20 cellular contexts compared by ENCODE assay signal in genomic region chr17:72724375-72724774, GRCh38.
DNase-seq lines count a peak whose midpoint lies in the region; ATAC-seq and TF ChIP-seq lines count a peak whose summit lies in the region.
"Had no signal": no experiment of that assay in that cellular context is flagged by ENCODE, and none has a peak within 500 bp of the region (broad histone marks: within the 10 kb centered on the region; RNA-seq: fewer than 3 reads in every experiment).

No MANE protein-coding gene starts in this region.

- no peak for ATAC-seq in GM21619 (IDR thresholded peaks at IDR 0.05; ENCODE audit: unreplicated experiment)

- H3K4me1 Mint-ChIP-seq in MCF 10A (ENCODE audit: insufficient read depth, unreplicated experiment), result peaks cover 19% of the 10 kb centered on the region

- TF ChIP-seq POLR2A in breast epithelium (IDR thresholded peaks at IDR 0.05), result no peak

- POLR2A ChIA-PET in MCF 10A (lab: Yijun Ruan, JAX), result interaction anchor here (1.4 to 4.7 kb wide), 3 partner anchors 8 to 584 kb away, joined by 4 to 15 read pairs (median 7); no protein-coding TSS in a partner anchor

- no TSS peak for BruUV-seq in MCF 10A (replicated peaks; lab: Mats Ljungman, UMichigan)

- no peak overlapping the region for H3K27ac ChIP-seq in breast epithelium
- no peak overlapping the region for H3K27ac ChIP-seq in effector memory CD4-positive, alpha-beta T cell (ENCODE audit: insufficient read depth, low read length, poor library complexity, severe bottlenecking)
- H3K27ac ChIP-seq: esophagus squamous epithelium, heart left ventricle, KMS-11, uterus had no signal

- no peaks in the 10 kb centered on the region for H3K36me3 Mint-ChIP-seq in MCF 10A (ENCODE audit: insufficient read depth, unreplicated experiment)

- intact Hi-C loops in MCF 10A (cut with micrococcal nuclease) (no loop called here), breast epithelium (cut with DNase I; ENCODE audit: low total_unique reads) (loop anchor here (5.0 kb wide), 1 partner anchor 997 kb away; no protein-coding TSS in a partner anchor)

- CTCF ChIA-PET in MCF 10A (lab: Yijun Ruan, JAX), result interaction anchor here (0.6 to 5.8 kb wide), 23 partner anchors 10 to 1421 kb away, joined by 3 to 165 read pairs (median 4); partner anchors contain the start of gene COG1

- no peaks in the 10 kb centered on the region for H3K27me3 Mint-ChIP-seq in MCF 10A (ENCODE audit: insufficient read depth, unreplicated experiment)

- H3K4me3 ChIP-seq in breast epithelium, result no peak overlapping the region
- H3K4me3 ChIP-seq in effector memory CD4-positive, alpha-beta T cell (ENCODE audit: insufficient read depth, low read depth, low read length, poor library complexity, severe bottlenecking), result no peak overlapping the region
- H3K4me3 ChIP-seq: esophagus squamous epithelium, heart left ventricle, uterus had no signal

- DNase-seq in MCF 10A (ENCODE audit: unreplicated experiment) (peak; percentile 56), breast epithelium (ENCODE audit: low spot score in 2 of 2) (no peak), RPMI7951 (ENCODE audit: low read depth) (peak; percentile 91), fibroblast of peridontal ligament (ENCODE audit: extremely low read depth) (peak; percentile 12), NCI-H2196 treated with DMSO at 0.1 percent for 48 hours (lab: John Stamatoyannopoulos, UW; ENCODE audit: unreplicated experiment) (no peak)
- no peak for DNase-seq in effector CD4-positive, alpha-beta T cell
- DNase-seq in effector memory CD4-positive, alpha-beta T cell, result no peak
- DNase-seq: ACHN; activated CD4-positive, CD25-positive, alpha-beta regulatory T cell; esophagus squamous epithelium; heart left ventricle; NCI-H1105 treated with DMSO at 0.1 percent for 48 hours; NCI-H2107; OCI-M1; retina; substantia nigra; uterus had no signal

- no peak overlapping the region for H3K4me3 Mint-ChIP-seq in MCF 10A (ENCODE audit: unreplicated experiment)
- H3K4me3 Mint-ChIP-seq: T-helper 2 cell treated with Interferon-gamma antibody and Interleukin-4, amounts not matched to agents 5 μg/mL and 100 μg/mL, for 36 hours had no signal

- H3K27me3 ChIP-seq in breast epithelium, result no peaks in the 10 kb centered on the region
- H3K27me3 ChIP-seq in effector memory CD4-positive, alpha-beta T cell (replicated peaks; ENCODE audit: control insufficient read depth, insufficient read depth, low read length, poor library complexity, severe bottlenecking), result no peaks in the 10 kb centered on the region
- H3K27me3 ChIP-seq: esophagus squamous epithelium, heart left ventricle, uterus had no signal

- TF ChIP-seq CTCF in MCF 10A (IDR thresholded peaks at IDR 0.05; ENCODE audit: unreplicated experiment) (no peak), breast epithelium (IDR thresholded peaks at IDR 0.05) (no peak)

- H3K4me1 ChIP-seq in breast epithelium, result no peaks in the 10 kb centered on the region
- H3K4me1 ChIP-seq in effector memory CD4-positive, alpha-beta T cell (ENCODE audit: control insufficient read depth, insufficient read depth, low read length, poor library complexity, severe bottlenecking), result peaks cover 20% of the 10 kb centered on the region
- H3K4me1 ChIP-seq: esophagus squamous epithelium, uterus had no signal

- no peaks in the 10 kb centered on the region for H3K9me3 ChIP-seq in breast epithelium
- H3K9me3 ChIP-seq in effector memory CD4-positive, alpha-beta T cell (ENCODE audit: control insufficient read depth, low read length), result no peaks in the 10 kb centered on the region
- H3K9me3 ChIP-seq: esophagus squamous epithelium, heart left ventricle, uterus had no signal

- no peaks in the 10 kb centered on the region for H3K36me3 ChIP-seq in breast epithelium
- no peaks in the 10 kb centered on the region for H3K36me3 ChIP-seq in effector memory CD4-positive, alpha-beta T cell (ENCODE audit: control insufficient read depth, insufficient read depth, low read length)
- H3K36me3 ChIP-seq: esophagus squamous epithelium, uterus had no signal

- H3K27ac Mint-ChIP-seq in MCF 10A (ENCODE audit: low read depth, unreplicated experiment), result no peak overlapping the region
- H3K27ac Mint-ChIP-seq: T-helper 2 cell treated with Interferon-gamma antibody and Interleukin-4, amounts not matched to agents 5 μg/mL and 100 μg/mL, for 36 hours had no signal

- H3K9me3 Mint-ChIP-seq in MCF 10A (ENCODE audit: unreplicated experiment), result no peaks in the 10 kb centered on the region
- H3K9me3 Mint-ChIP-seq: T-helper 2 cell treated with Interferon-gamma antibody and Interleukin-4, amounts not matched to agents 5 μg/mL and 100 μg/mL, for 36 hours had no signal

Comparison
In these comparisons a context has a peak if more than half of its experiments do, and no peak if none do; other contexts are left out.
1. DNase-seq: peak in MCF 10A (single experiment), RPMI7951 (single experiment) and fibroblast of peridontal ligament (single experiment); none in breast epithelium (0 of 2), effector CD4-positive, alpha-beta T cell (single experiment), effector memory CD4-positive, alpha-beta T cell (0 of 3) and NCI-H2196 treated with DMSO at 0.1 percent for 48 hours (single experiment).